In genomic region chr12:58916891-58917570, GRCh38 we compare ENCODE assay signal across 10 cellular contexts. TPM values are rescaled to one million over a fixed set of nuclear protein-coding genes. Genes with fewer than 3 reads are reported as not detected.
DNase-seq lines count a peak whose midpoint lies in the region; ATAC-seq, FAIRE-seq and TF ChIP-seq lines count a peak whose summit lies in the region.
"Had no signal": no experiment of that assay in that cellular context is flagged by ENCODE, and none has a peak within 500 bp of the region (broad histone marks: within the 10 kb centered on the region; RNA-seq: fewer than 3 reads in every experiment).

No MANE protein-coding gene starts in this region.

- 77% methylated on average over 6 of the region's 6 CpGs; no CpG with 5 or more reads in 1 of the 2 experiments for WGBS in H1 (ENCODE audit: extremely low coverage in 1 of 2, insufficient coverage in 1 of 2, insufficient read length in 1 of 2, insufficient replicate concordance in 2 of 2, low coverage in 1 of 2, low lambda C conversion rate in 2 of 2, missing lambda C conversion rate in 1 of 2), 2 experiments

- no peak overlapping the region for H4K91ac ChIP-seq in H1 (replicated peaks; ENCODE audit: insufficient read length, low read length)

- no peak overlapping the region for H2BK15ac ChIP-seq in H1 (ENCODE audit: low read length)

- H3K23ac ChIP-seq in H1 (ENCODE audit: insufficient read length), result no peak overlapping the region

- H3K4me2 ChIP-seq in H1 (ENCODE audit: insufficient read depth in 1 of 2, low read depth in 2 of 2, low read length in 2 of 2), result no peak overlapping the region

- CTCF ChIA-PET in H1 (lab: Charles Lee; ENCODE audit: partially characterized antibody), result interaction anchor here (1.0 to 1.6 kb wide), 3 partner anchors 10 to 197 kb away, joined by 3 to 5 read pairs (median 4); no protein-coding TSS in a partner anchor

- TF ChIP-seq CTCF in cardiac muscle cell (IDR thresholded peaks at IDR 0.05; ENCODE audit: low read depth, low read length) (no peak), H1 (IDR thresholded peaks at IDR 0.05; ENCODE audit: control extremely low read depth in 1 of 3, insufficient read depth in 1 of 3, low read depth in 1 of 3, low read length in 3 of 3) (no peak), vagina (IDR thresholded peaks at IDR 0.05) (no peak)

- H3K79me1 ChIP-seq in H1 (ENCODE audit: low read depth, low read length), result no peaks in the 10 kb centered on the region

- no peak for FAIRE-seq in H1 (lab: Jason Lieb, UNC)

- H2BK5ac ChIP-seq in H1 (ENCODE audit: low read depth, low read length), result no peak overlapping the region

- H2AK5ac ChIP-seq in H1 (ENCODE audit: low read depth, low read length), result no peak overlapping the region

- H3K14ac ChIP-seq in H1 (ENCODE audit: insufficient read length), result no peak overlapping the region

- H2AFZ ChIP-seq in H1 (ENCODE audit: low read length), result no peak overlapping the region

- H3K4me3 ChIP-seq in cardiac muscle cell (peak overlapping the region; percentile 61), H1 (ENCODE audit: extremely low read depth in 1 of 4, insufficient read depth in 2 of 4, low read depth in 3 of 4, low read length in 4 of 4) (peak overlapping the region in 1 of 4 experiments; percentile 3; a peak in 1 of 8 replicates), mucosa of rectum (ENCODE audit: low read length in 2 of 2) (peak overlapping the region; percentile 85 to 86), vagina (peak overlapping the region; percentile 80 to 98)
- H3K4me3 ChIP-seq: BLaER1 treated with 17β-estradiol and CSF1 and Interleukin-3, amounts not matched to agents 10 nM and 100 nM had no signal

- H3K36me3 ChIP-seq in cardiac muscle cell, result no peaks in the 10 kb centered on the region
- H3K36me3 ChIP-seq in H1 (ENCODE audit: control insufficient read depth in 2 of 4, insufficient read depth in 4 of 4, low read length in 3 of 4), result peaks cover 0 to 3% (median 0%) of the 10 kb centered on the region in 4 experiments; a peak in 2 of 8 replicates
- H3K36me3 ChIP-seq in mucosa of rectum (ENCODE audit: control insufficient read depth in 2 of 2, insufficient read depth in 2 of 2, low read length in 2 of 2), result peaks cover 5 to 13% of the 10 kb centered on the region in 2 donors
- peaks cover 0 to 17% of the 10 kb centered on the region in 2 donors for H3K36me3 ChIP-seq in vagina
- H3K36me3 ChIP-seq: BLaER1 treated with 17β-estradiol and CSF1 and Interleukin-3, amounts not matched to agents 10 nM and 100 nM had no signal

- no peak for ATAC-seq in Right ventricle myocardium superior (ENCODE audit: poor library complexity)

- no peak overlapping the region for H4K8ac ChIP-seq in H1 (ENCODE audit: extremely low read depth, insufficient read depth, low read length)

- intact Hi-C loops in Right ventricle myocardium superior (cut with DNase I) (no loop called here), vagina (cut with DNase I) (no loop called here)

- H4K20me1 ChIP-seq in H1 (replicated peaks in 1 of 2; ENCODE audit: control insufficient read depth in 1 of 2, insufficient read depth in 2 of 2, low read length in 2 of 2), result no peaks in the 10 kb centered on the region
- H4K20me1 ChIP-seq: BLaER1 treated with 17β-estradiol and CSF1 and Interleukin-3, amounts not matched to agents 10 nM and 100 nM had no signal

- no peak overlapping the region for H4K5ac ChIP-seq in H1 (ENCODE audit: insufficient read length, low read depth, low read length)

- peaks cover 9% of the 10 kb centered on the region for H3K23me2 ChIP-seq in H1 (ENCODE audit: low read depth, low read length)

- peak in 1 of 2 donors; percentile 67 for DNase-seq in cardiac muscle cell (ENCODE audit: low read depth in 1 of 2, low spot score in 1 of 2)
- no peak for DNase-seq in Right ventricle myocardium superior
- no peak for DNase-seq in H1 (ENCODE audit: low read depth in 1 of 2, low spot score in 2 of 2)
- DNase-seq in vagina (ENCODE audit: extremely low spot score in 2 of 2), result no peak
- DNase-seq in cerebellar nuclear complex (lab: John Stamatoyannopoulos, UW), result no peak
- no peak for DNase-seq in COLO668 (lab: John Stamatoyannopoulos, UW; ENCODE audit: unreplicated experiment)
- DNase-seq in amniotic stem cell (lab: John Stamatoyannopoulos, UW), result no peak
- DNase-seq: activated CD4-positive, alpha-beta T cell treated with anti-CD3 and anti-CD28 coated beads, Interleukin-2, amount 10 ng/mL, durations not matched to agents 24 days and 14 days had no signal

- no peak overlapping the region for H2BK120ac ChIP-seq in H1 (replicated peaks; ENCODE audit: low read depth, low read length)

- H3K9ac ChIP-seq in H1 (replicated peaks in 1 of 4; ENCODE audit: extremely low read depth in 1 of 4, low read depth in 3 of 4, low read length in 3 of 4) (no peak overlapping the region), mucosa of rectum (ENCODE audit: low read depth in 1 of 2, low read length in 2 of 2) (peak overlapping the region; percentile 17 to 94)

- no peak for TF ChIP-seq EP300 in H1 (IDR thresholded peaks at IDR 0.05; ENCODE audit: borderline replicate concordance in 1 of 2, low read depth in 2 of 2, low read length in 2 of 2)

- H3K9me3 ChIP-seq in cardiac muscle cell (ENCODE audit: low read depth), result no peaks in the 10 kb centered on the region
- no peaks in the 10 kb centered on the region for H3K9me3 ChIP-seq in H1 (ENCODE audit: insufficient read depth in 2 of 2, low read depth in 1 of 2, low read length in 1 of 2)
- no peaks in the 10 kb centered on the region for H3K9me3 ChIP-seq in mucosa of rectum (ENCODE audit: control insufficient read depth in 2 of 2, low read length in 2 of 2)
- H3K9me3 ChIP-seq in vagina, result no peaks in the 10 kb centered on the region

- peaks cover 0 to 37% of the 10 kb centered on the region in 2 experiments; a peak in 2 of 4 replicates for H3K79me2 ChIP-seq in H1 (ENCODE audit: control insufficient read depth in 1 of 2, insufficient read depth in 2 of 2, low read length in 2 of 2)

- H3K27ac ChIP-seq in cardiac muscle cell, result peak overlapping the region; percentile 78
- no peak overlapping the region for H3K27ac ChIP-seq in H1 (ENCODE audit: low read depth, low read length)
- peak overlapping the region; percentile 35 to 81 for H3K27ac ChIP-seq in mucosa of rectum (ENCODE audit: low read depth in 2 of 2, low read length in 2 of 2)
- peak overlapping the region; percentile 98 for H3K27ac ChIP-seq in vagina

- H3K56ac ChIP-seq in H1 (replicated peaks; ENCODE audit: insufficient read length, low read depth, low read length), result no peak overlapping the region

- no peak overlapping the region for H3K18ac ChIP-seq in H1 (ENCODE audit: extremely low read depth, low read length)

- no peak overlapping the region for H2BK12ac ChIP-seq in H1 (ENCODE audit: low read depth, low read length)

- no peak for TF ChIP-seq RAD21 in H1 (IDR thresholded peaks at IDR 0.05 in 1 of 2, conservative IDR thresholded peaks at IDR 0.05 in 1 of 2; ENCODE audit: low read depth in 2 of 2, low read length in 2 of 2)

- peaks cover 45% of the 10 kb centered on the region for H3K4me1 ChIP-seq in cardiac muscle cell (ENCODE audit: low read depth)
- peaks cover 0 to 6% (median 1%) of the 10 kb centered on the region in 4 experiments; a peak in 4 of 7 replicates for H3K4me1 ChIP-seq in H1 (replicated peaks in 1 of 4; ENCODE audit: control insufficient read depth in 3 of 4, insufficient read depth in 4 of 4, low read length in 3 of 4)
- H3K4me1 ChIP-seq in mucosa of rectum (ENCODE audit: control insufficient read depth in 2 of 2, insufficient read depth in 2 of 2, low read length in 2 of 2), result peaks cover 7 to 29% of the 10 kb centered on the region in 2 donors
- H3K4me1 ChIP-seq in vagina, result peaks cover 49% of the 10 kb centered on the region

- TF ChIP-seq POLR2A in H1 (IDR thresholded peaks at IDR 0.05; ENCODE audit: control extremely low read depth in 1 of 2, low read depth in 2 of 2, low read length in 2 of 2), result no peak
- no peak for TF ChIP-seq POLR2A in vagina (IDR thresholded peaks at IDR 0.05)

- H2BK20ac ChIP-seq in H1 (ENCODE audit: low read length), result no peak overlapping the region

- H3K4ac ChIP-seq in H1 (replicated peaks; ENCODE audit: insufficient read length, low read depth, low read length), result no peak overlapping the region

- H3K27me3 ChIP-seq in cardiac muscle cell (no peaks in the 10 kb centered on the region), H1 (replicated peaks in 1 of 4; ENCODE audit: control insufficient read depth in 3 of 4, extremely low read depth in 1 of 4, insufficient read depth in 3 of 4, low read length in 3 of 4) (peaks cover 0 to 7% (median 2%) of the 10 kb centered on the region in 4 experiments; a peak in 2 of 7 replicates), mucosa of rectum (ENCODE audit: control insufficient read depth in 2 of 2, insufficient read depth in 2 of 2, low read length in 2 of 2) (no peaks in the 10 kb centered on the region), vagina (no peaks in the 10 kb centered on the region)
- H3K27me3 ChIP-seq: BLaER1 treated with 17β-estradiol and CSF1 and Interleukin-3, amounts not matched to agents 10 nM and 100 nM had no signal

- POLR2A ChIA-PET in H1 (lab: Charles Lee; ENCODE audit: partially characterized antibody), result no interaction called here

TF ChIP-seq in H1, 55 proteins besides CTCF, POLR2A, EP300 and RAD21:
- TF ChIP-seq YY1 (IDR thresholded peaks at IDR 0.05; ENCODE audit: low read depth, low read length), result no peak
- no peak for TF ChIP-seq RXRA (IDR thresholded peaks at IDR 0.05; ENCODE audit: insufficient read depth, low read depth, low read length)
- no peak for TF ChIP-seq HDAC6 (IDR thresholded peaks at IDR 0.05; ENCODE audit: low read depth, low read length)
- 0 out of 2 replicates have a peak, but pooled peaks have one; percentile 12 for TF ChIP-seq MAFK (IDR thresholded peaks at IDR 0.05; ENCODE audit: low read depth, low read length)
- no peak for TF ChIP-seq TAF1 (IDR thresholded peaks at IDR 0.05; ENCODE audit: low read depth, low read length)
- TF ChIP-seq ZNF274 (IDR thresholded peaks at IDR 0.05; ENCODE audit: borderline replicate concordance, extremely low read depth, low read length), result no peak
TF ChIP-seq in H1: peak in this region for 1.

RNA-seq across cellular contexts. Expression of gene LRIG3, which starts 3.3 kb away (rescaled TPM):
- total RNA-seq in cardiac muscle cell (10.7 and 24.2 TPM in 2 replicates), Right ventricle myocardium superior (5.5 TPM), vagina (54.0 TPM)
- polyA plus RNA-seq in cardiac muscle cell (8.5 and 14.7 TPM in 2 replicates), H1 (2011; rRNA removed) (4.4 and 6.5 TPM in 2 replicates)
- total RNA-seq in H1 (2021; fragmentation: NEBNext Ultra II Directional; extraction: Animal tissue kit (Norgen Biotek cat#: 25700)), result 9.1 and 9.3 TPM in 2 replicates
- 5.4 TPM for polyA plus RNA-seq in H1 (2011; cell fraction: cytosol; rRNA removed)
- polyA plus RNA-seq in H1 (2011; cell fraction: nucleus; rRNA removed), result 7.1 TPM
- 5.7 to 6.6 TPM (median 6.0 TPM) in 4 replicates for polyA plus RNA-seq in H1 (2012, experiment 1 of 2)
- 0.39 TPM for polyA plus RNA-seq in H1 (2012, experiment 2 of 2)
- 5.3 TPM for polyA plus RNA-seq in H1 (2013, experiment 1 of 2)
- 5.6 TPM for polyA plus RNA-seq in H1 (2013, experiment 2 of 2)
- polyA minus RNA-seq in H1 (2011; rRNA and poly(A)+ RNA removed), result 26.3 and 31.3 TPM in 2 replicates
- 6.6 TPM for polyA minus RNA-seq in H1 (2011; cell fraction: cytosol; rRNA and poly(A)+ RNA removed)
- 58.3 TPM for polyA minus RNA-seq in H1 (2011; cell fraction: nucleus; rRNA and poly(A)+ RNA removed)
- total RNA-seq: activated CD4-positive, alpha-beta T cell treated with anti-CD3 and anti-CD28 coated beads, Interleukin-2, amount 10 ng/mL, durations not matched to agents 24 days and 14 days had no signal

Comparison
In these comparisons a context has a peak if more than half of its experiments do, and no peak if none do; other contexts are left out.
1. H3K9ac ChIP-seq: peak in mucosa of rectum (2 of 2); none in H1 (0 of 4).